In the genomic region with DNA sequence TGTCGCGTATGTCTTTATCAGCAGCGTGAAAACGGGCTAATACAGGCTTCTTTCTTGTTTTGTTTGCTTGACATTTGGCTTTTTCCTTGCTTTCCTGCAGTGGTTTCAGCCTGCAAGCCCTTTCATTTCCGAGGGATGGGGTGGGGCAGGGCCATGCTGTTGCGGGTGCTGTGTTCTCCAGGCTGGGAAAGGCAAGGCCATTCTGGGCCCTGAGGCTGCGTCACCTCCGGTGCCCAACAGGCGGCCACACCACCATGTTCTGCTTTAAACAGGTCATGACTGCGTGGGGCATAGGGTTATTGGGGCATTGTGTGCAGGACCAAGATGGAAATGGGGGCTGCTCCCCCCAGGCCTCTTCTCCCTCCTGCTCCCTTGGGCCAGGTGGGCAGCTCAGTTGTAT, we compare ENCODE assay signal across 17 cellular contexts.
"Had no signal": no experiment of that assay in that cellular context is flagged by ENCODE, and none has a peak within 500 bp of the region (broad histone marks: within the 10 kb centered on the region; RNA-seq: fewer than 3 reads in every experiment).

No MANE protein-coding gene starts in this region.

- H3K9me3 Mint-ChIP-seq: natural killer cell treated with Interleukin-12 subunit alpha and Interleukin-12 subunit beta and Interleukin-15 and Interleukin-18, amount 100 ng/mL, for 72 hours had no signal

- H3K9me3 ChIP-seq: esophagus squamous epithelium, suprapubic skin had no signal

- H3K27ac Mint-ChIP-seq: activated CD4-positive, alpha-beta memory T cell treated with anti-CD3 and anti-CD28 coated beads, Interleukin-2, amount 10 ng/mL, durations not matched to agents 7 days and 5 days; activated naive CD4-positive, alpha-beta T cell treated with anti-CD3 and anti-CD28 coated beads, Interleukin-2, amount 50 U/mL, for 72 hours; activated T-cell treated with anti-CD3 and anti-CD28 coated beads, Interleukin-2, amount 50 U/mL, for 24 hours; natural killer cell treated with Interleukin-12 subunit alpha and Interleukin-12 subunit beta and Interleukin-15 and Interleukin-18, amount 100 ng/mL, for 72 hours; stimulated activated naive CD8-positive, alpha-beta T cell treated with anti-CD3 and anti-CD28 coated beads, Interleukin-15, Interleukin-2, amounts not matched to agents 100 ng/mL and 50 ng/mL, for 24 hours; T-helper 17 cell had no signal

- H3K27ac ChIP-seq: esophagus squamous epithelium, spleen, suprapubic skin had no signal

- DNase-seq: activated CD4-positive, alpha-beta memory T cell treated with anti-CD3 and anti-CD28 coated beads, Interleukin-2, amount 10 ng/mL, durations not matched to agents 7 days and 5 days; activated CD4-positive, alpha-beta T cell treated with anti-CD3 and anti-CD28 coated beads for 4 hours; activated effector memory CD4-positive, alpha-beta T cell treated with Interleukin-2 at 50 U/mL for 16 hours; caudate nucleus; esophagus squamous epithelium; hippocampal formation; mesenchymal stem cell; spleen; T-helper 17 cell; trophoblast cell had no signal

- H3K27me3 ChIP-seq: esophagus squamous epithelium, spleen, suprapubic skin had no signal

- H3K36me3 ChIP-seq: esophagus squamous epithelium, spleen, suprapubic skin had no signal

- H3K4me3 ChIP-seq: esophagus squamous epithelium, spleen, suprapubic skin had no signal

- FAIRE-seq: colon, endothelial cell of umbilical vein had no signal

- H3K4me3 Mint-ChIP-seq: activated CD4-positive, alpha-beta memory T cell treated with anti-CD3 and anti-CD28 coated beads, Interleukin-2, amount 10 ng/mL, durations not matched to agents 7 days and 5 days; activated T-cell treated with anti-CD3 and anti-CD28 coated beads, Interleukin-2, amount 50 U/mL, for 24 hours; natural killer cell treated with Interleukin-12 subunit alpha and Interleukin-12 subunit beta and Interleukin-15 and Interleukin-18, amount 100 ng/mL, for 72 hours; stimulated activated naive CD8-positive, alpha-beta T cell treated with anti-CD3 and anti-CD28 coated beads, Interleukin-15, Interleukin-2, amounts not matched to agents 100 ng/mL and 50 ng/mL, for 24 hours; T-helper 17 cell had no signal
